8 cellular contexts compared by ENCODE assay signal in the genomic region with DNA sequence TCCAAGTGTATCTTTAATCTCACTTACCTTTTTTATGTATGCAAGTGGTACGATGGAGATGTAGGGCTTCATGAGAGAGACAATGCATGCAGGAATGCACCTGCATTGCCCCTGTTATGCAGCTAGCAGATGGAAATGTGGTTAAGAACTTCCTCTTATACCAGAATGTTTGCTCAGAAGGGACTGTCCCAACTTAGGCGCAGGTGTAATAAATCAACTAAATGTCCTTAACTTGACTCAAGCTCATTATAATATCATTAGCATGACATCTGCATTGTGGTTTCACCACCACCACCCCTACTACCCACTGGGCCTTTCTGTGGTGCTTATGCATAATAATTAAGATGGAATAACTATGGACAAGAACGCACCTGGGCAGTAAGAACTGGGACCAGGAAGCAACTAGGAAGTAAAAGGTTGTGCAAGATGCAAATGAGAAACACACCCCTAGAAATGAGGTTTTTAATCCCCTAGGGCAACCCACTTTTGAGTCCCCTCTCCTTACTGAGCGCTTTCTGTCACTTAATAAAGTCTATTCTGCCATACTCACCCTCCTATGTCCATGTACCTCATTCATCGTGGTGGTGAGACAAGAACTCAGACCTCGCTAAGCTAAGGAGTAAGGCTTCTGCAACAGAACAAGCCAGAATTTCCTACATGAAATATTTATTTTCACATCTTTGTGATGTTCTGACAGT.
A peak's percentile ranks its signal among the peaks of the same experiment; 100 is the strongest.
DNase-seq lines count a peak whose midpoint lies in the region; ATAC-seq and TF ChIP-seq lines count a peak whose summit lies in the region.

No MANE protein-coding gene starts in this region.

- H4K20me1 ChIP-seq in DND-41 (ENCODE audit: insufficient read depth, low read length) (no peaks in the 10 kb centered on the region), MM.1S (ENCODE audit: insufficient read depth, low read length) (no peaks in the 10 kb centered on the region)

- H3K9me2 ChIP-seq in MM.1S (replicated peaks; ENCODE audit: insufficient read depth, low read length): no peaks in the 10 kb centered on the region

- peaks cover 25% of the 10 kb centered on the region for H3K4me1 Mint-ChIP-seq in activated naive CD4-positive, alpha-beta T cell treated with anti-CD3 and anti-CD28 coated beads for 36 hours (ENCODE audit: low read depth)

- TF ChIP-seq CTCF in DND-41 (IDR thresholded peaks at IDR 0.05; ENCODE audit: borderline replicate concordance, extremely low read depth, low read length, poor library complexity, severe bottlenecking): no peak
- no peak for TF ChIP-seq CTCF in MM.1S (IDR thresholded peaks at IDR 0.05; ENCODE audit: low read length)
- TF ChIP-seq CTCF in brain microvascular endothelial cell (IDR thresholded peaks at IDR 0.05; ENCODE audit: low read depth, low read length, missing control alignments): no peak

- no peaks in the 10 kb centered on the region for H3K27me3 ChIP-seq in DND-41 (ENCODE audit: insufficient read depth, low read length, poor library complexity)
- no peaks in the 10 kb centered on the region for H3K27me3 ChIP-seq in MM.1S (replicated peaks; ENCODE audit: insufficient read depth, low read length)
- H3K27me3 ChIP-seq in brain microvascular endothelial cell (replicated peaks): no peaks in the 10 kb centered on the region

- H3K27ac Mint-ChIP-seq in activated naive CD4-positive, alpha-beta T cell treated with anti-CD3 and anti-CD28 coated beads for 36 hours: peak overlapping the region; percentile 59

- H3K36me3 Mint-ChIP-seq in activated naive CD4-positive, alpha-beta T cell treated with anti-CD3 and anti-CD28 coated beads for 36 hours (ENCODE audit: low read depth): peaks cover 1% of the 10 kb centered on the region

- H3K9ac ChIP-seq in DND-41 (ENCODE audit: low read depth, low read length): no peak overlapping the region
- H3K9ac ChIP-seq in MM.1S (ENCODE audit: low read length): no peak overlapping the region

- H3K36me3 ChIP-seq in DND-41 (ENCODE audit: insufficient read depth, low read length): no peaks in the 10 kb centered on the region
- H3K36me3 ChIP-seq in MM.1S (replicated peaks; ENCODE audit: insufficient read depth, low read length): no peaks in the 10 kb centered on the region
- H3K36me3 ChIP-seq in brain microvascular endothelial cell (replicated peaks): no peaks in the 10 kb centered on the region

- H3K79me2 ChIP-seq in DND-41 (ENCODE audit: insufficient read depth, low read length) (no peaks in the 10 kb centered on the region), MM.1S (ENCODE audit: low read length) (no peaks in the 10 kb centered on the region)

- H3K9me3 Mint-ChIP-seq in activated naive CD4-positive, alpha-beta T cell treated with anti-CD3 and anti-CD28 coated beads for 36 hours: no peaks in the 10 kb centered on the region

- DNase-seq in DND-41 (no peak), MM.1S (peak; percentile 98), NCI-H2196 (lab: John Stamatoyannopoulos, UW; ENCODE audit: unreplicated experiment) (no peak), NCI-H226 (no peak), brain microvascular endothelial cell (no peak), dedifferentiated amniotic fluid mesenchymal stem cell (ENCODE audit: extremely low spot score) (no peak)
- peak; percentile 81 for DNase-seq in activated naive CD4-positive, alpha-beta T cell treated with anti-CD3 and anti-CD28 coated beads for 36 hours

- peak; percentile 35; the same call in 2 of the 3 replicates for ATAC-seq in DND-41 (ENCODE audit: insufficient read depth, low read depth)
- peak; percentile 96 for ATAC-seq in GM21529 (IDR thresholded peaks at IDR 0.05; ENCODE audit: unreplicated experiment)

- CTCF ChIA-PET in activated naive CD4-positive, alpha-beta T cell treated with anti-CD3 and anti-CD28 coated beads for 36 hours (lab: Charles Lee): interaction anchor here (0.6 kb wide), 1 partner anchor 177 kb away, joined by 4 read pairs; no protein-coding TSS in a partner anchor

- H3K4me1 ChIP-seq in DND-41 (ENCODE audit: insufficient read depth, low read length) (peaks cover 6% of the 10 kb centered on the region; the same call in 1 of the 2 replicates), MM.1S (ENCODE audit: low read length) (peaks cover 16% of the 10 kb centered on the region)

- intact Hi-C loops in activated naive CD4-positive, alpha-beta T cell treated with anti-CD3 and anti-CD28 coated beads for 36 hours (cut with micrococcal nuclease): loop anchor here (1.0 to 5.0 kb wide), 10 partner anchors 9 to 1772 kb away; partner anchors contain the start of genes RO60 and UCHL5

- H3K27ac ChIP-seq in DND-41 (ENCODE audit: low read length) (no peak overlapping the region), MM.1S (ENCODE audit: low read length) (peak overlapping the region; percentile 51; the same call in 1 of the 2 replicates), brain microvascular endothelial cell (no peak overlapping the region)

- no peak overlapping the region for H3K4me2 ChIP-seq in DND-41 (ENCODE audit: insufficient read depth, low read length)
- peak overlapping the region; percentile 38 for H3K4me2 ChIP-seq in MM.1S (ENCODE audit: low read depth, low read length)

- H3K9me3 ChIP-seq in DND-41 (ENCODE audit: insufficient read depth, low read length, severe bottlenecking) (no peaks in the 10 kb centered on the region), MM.1S (replicated peaks; ENCODE audit: insufficient read depth, low read length) (no peaks in the 10 kb centered on the region)

- H3K4me3 ChIP-seq in DND-41 (ENCODE audit: low read depth in 1 of 2, low read length in 2 of 2) (no peak overlapping the region), MM.1S (ENCODE audit: low read length) (no peak overlapping the region), brain microvascular endothelial cell (ENCODE audit: low read depth, low read length) (no peak overlapping the region)

- in situ Hi-C loops in brain microvascular endothelial cell (cut with HindIII; ENCODE audit: low pct_ligation_motif_present, low sequenced_read_pairs): no loop called here

- H2AFZ ChIP-seq in DND-41 (ENCODE audit: low read depth, low read length) (no peak overlapping the region), MM.1S (ENCODE audit: low read length) (no peak overlapping the region)

- peak overlapping the region; percentile 54 for H3K4me3 Mint-ChIP-seq in activated naive CD4-positive, alpha-beta T cell treated with anti-CD3 and anti-CD28 coated beads for 36 hours

- H3K27me3 Mint-ChIP-seq in activated naive CD4-positive, alpha-beta T cell treated with anti-CD3 and anti-CD28 coated beads for 36 hours (ENCODE audit: low read depth): no peaks in the 10 kb centered on the region

- H3F3A ChIP-seq in MM.1S (ENCODE audit: insufficient read depth, low read length): 0 out of 2 replicates have a peak, but pooled peaks cover 4% of the 10 kb centered on the region

Comparison
In these comparisons a context has a peak if more than half of its experiments do, and no peak if none do; other contexts are left out.
1. DNase-seq: peak in MM.1S (single experiment) and activated naive CD4-positive, alpha-beta T cell treated with anti-CD3 and anti-CD28 coated beads for 36 hours (single experiment); none in DND-41 (single experiment), NCI-H2196 (single experiment), NCI-H226 (single experiment), brain microvascular endothelial cell (single experiment) and dedifferentiated amniotic fluid mesenchymal stem cell (single experiment).